3 cellular contexts compared by ENCODE assay signal in genomic region chrX:101399825-101400224, GRCh38.
A peak's percentile ranks its signal among the peaks of the same experiment; 100 is the strongest.
TF ChIP-seq lines count a peak whose summit lies in the region.

No MANE protein-coding gene starts in this region.

TF ChIP-seq in A549, 52 proteins besides CTCF, POLR2A, EP300 and RAD21:
- TF ChIP-seq CEBPB (IDR thresholded peaks at IDR 0.05) (no peak), SMC3 (IDR thresholded peaks at IDR 0.05) (no peak), HOXA7 (CRISPR knock-in tag; IDR thresholded peaks at IDR 0.05) (peak; percentile 72; the same call in 1 of the 2 replicates)

TF ChIP-seq in HEK293, 187 proteins besides CTCF, POLR2A, EP300 and RAD21:
- TF ChIP-seq ZBTB17 (tag by site-specific recombination; IDR thresholded peaks at IDR 0.05) (no peak), ZNF623 (tag by site-specific recombination; IDR thresholded peaks at IDR 0.05) (peak; percentile 81)

TF ChIP-seq in HepG2, 621 proteins besides CTCF, POLR2A, EP300 and RAD21:
- no peak for TF ChIP-seq GTF2F1 (IDR thresholded peaks at IDR 0.05; ENCODE audit: low read length)
